ENCODE assay signal across 10 cellular contexts in the genomic region with DNA sequence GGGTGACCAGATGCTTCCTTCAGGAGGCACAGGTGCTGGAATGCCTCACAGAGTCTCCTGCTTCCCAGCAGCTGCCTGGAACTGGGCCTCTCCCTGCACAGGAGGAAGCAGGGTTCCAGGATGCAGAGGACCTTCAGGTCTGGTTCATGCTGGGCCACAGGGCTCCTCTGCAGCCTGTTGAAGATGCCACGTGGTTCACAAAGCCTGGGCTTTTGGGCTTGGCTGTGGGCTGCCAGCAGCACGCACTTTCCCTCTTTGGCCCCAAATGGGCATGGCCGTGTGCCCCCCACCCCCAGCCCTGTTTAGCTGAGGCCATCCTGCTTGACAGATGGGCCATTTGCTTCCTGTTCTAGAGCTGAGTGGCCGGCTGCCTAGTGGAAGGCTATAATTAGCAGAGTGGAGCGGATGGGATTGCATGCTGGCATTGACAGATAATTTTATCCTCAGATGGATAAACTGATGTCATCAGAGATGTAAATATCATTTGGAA. TPM values are rescaled to one million over a fixed set of nuclear protein-coding genes. Genes with fewer than 3 reads are reported as not detected.
A peak's percentile ranks its signal among the peaks of the same experiment; 100 is the strongest.
DNase-seq lines count a peak whose midpoint lies in the region; ATAC-seq and TF ChIP-seq lines count a peak whose summit lies in the region.
"Had no signal": no experiment of that assay in that cellular context is flagged by ENCODE, and none has a peak within 500 bp of the region (broad histone marks: within the 10 kb centered on the region; RNA-seq: fewer than 3 reads in every experiment).

No MANE protein-coding gene starts in this region.

- TF ChIP-seq POLR2A in spleen (IDR thresholded peaks at IDR 0.05): no peak

- H3K27me3 ChIP-seq in adipocyte (replicated peaks; ENCODE audit: control insufficient read depth, insufficient read depth, low read length) (no peaks in the 10 kb centered on the region), layer of hippocampus (ENCODE audit: control insufficient read depth, insufficient read depth, low read length) (no peaks in the 10 kb centered on the region), spleen (replicated peaks in 1 of 7) (no peaks in the 10 kb centered on the region)
- H3K27me3 ChIP-seq: SJSA1 had no signal

- H3K9ac ChIP-seq in adipocyte (ENCODE audit: low read length): peak overlapping the region; percentile 60
- H3K9ac ChIP-seq: GM23248 had no signal

- H3K4me3 ChIP-seq in adipocyte (ENCODE audit: low read length) (no peak overlapping the region), spleen (no peak overlapping the region), foreskin fibroblast (ENCODE audit: low read depth in 1 of 2, low read length in 2 of 2) (no peak overlapping the region)
- H3K4me3 ChIP-seq: GM23248, SJSA1 had no signal

- H3K27ac ChIP-seq in layer of hippocampus (ENCODE audit: low read depth, low read length) (peak overlapping the region; percentile 77), spleen (peak overlapping the region; percentile 60 to 80 (median 72))
- H3K27ac ChIP-seq: GM23248, SJSA1 had no signal

- ATAC-seq in activated CD8-positive, alpha-beta T cell treated with anti-CD3 and anti-CD28 coated beads, Interleukin-2, amount 10 ng/mL, durations not matched to agents 7 days and 5 days: no peak

- intact Hi-C loops in spleen (cut with DNase I; ENCODE audit: low total_unique reads): no loop called here

- no peaks in the 10 kb centered on the region for H3K36me3 ChIP-seq in adipocyte (ENCODE audit: control insufficient read depth, insufficient read depth, low read length, severe bottlenecking)
- peaks cover 0 to 6% (median 0%) of the 10 kb centered on the region in 6 donors for H3K36me3 ChIP-seq in spleen
- H3K36me3 ChIP-seq: SJSA1 had no signal

- H3K27ac Mint-ChIP-seq in activated CD8-positive, alpha-beta T cell treated with anti-CD3 and anti-CD28 coated beads, Interleukin-2, amount 10 ng/mL, durations not matched to agents 7 days and 5 days: no peak overlapping the region

- CTCF ChIA-PET in activated CD8-positive, alpha-beta T cell treated with anti-CD3 and anti-CD28 coated beads, Interleukin-2, amount 10 ng/mL, durations not matched to agents 7 days and 5 days (lab: Charles Lee): interaction anchor here (0.9 kb wide), 1 partner anchor 20 kb away, joined by 3 read pairs; no protein-coding TSS in a partner anchor

- 18 to 42% (median 30%) methylated on average over 3 to 5 of the region's 5 CpGs for WGBS in spleen, 5 donors

- DNase-seq in Kasumi-1 (lab: John Stamatoyannopoulos, UW): peak; percentile 33 to 60
- no peak for DNase-seq in adipocyte (ENCODE audit: low read depth)
- no peak for DNase-seq in spleen
- DNase-seq in NOMO-1 (lab: John Stamatoyannopoulos, UW; ENCODE audit: unreplicated experiment in 2 of 2): no peak
- DNase-seq in NCI-H748 treated with DMSO at 0.1 percent for 48 hours (lab: John Stamatoyannopoulos, UW): no peak
- no peak for DNase-seq in foreskin fibroblast
- no peak for DNase-seq in activated CD8-positive, alpha-beta T cell treated with anti-CD3 and anti-CD28 coated beads, Interleukin-2, amount 10 ng/mL, durations not matched to agents 7 days and 5 days

- POLR2A ChIA-PET in activated CD8-positive, alpha-beta T cell treated with anti-CD3 and anti-CD28 coated beads, Interleukin-2, amount 10 ng/mL, durations not matched to agents 7 days and 5 days (lab: Charles Lee): no interaction called here

- H3K4me1 ChIP-seq in adipocyte (ENCODE audit: control insufficient read depth, insufficient read depth, low read length): peaks cover 60% of the 10 kb centered on the region
- H3K4me1 ChIP-seq in spleen: peaks cover 16 to 85% (median 46%) of the 10 kb centered on the region in 6 donors

- H3K4me1 Mint-ChIP-seq in activated CD8-positive, alpha-beta T cell treated with anti-CD3 and anti-CD28 coated beads, Interleukin-2, amount 10 ng/mL, durations not matched to agents 7 days and 5 days (ENCODE audit: low read depth): no peaks in the 10 kb centered on the region

- H3K4me3 Mint-ChIP-seq in activated CD8-positive, alpha-beta T cell treated with anti-CD3 and anti-CD28 coated beads, Interleukin-2, amount 10 ng/mL, durations not matched to agents 7 days and 5 days: no peak overlapping the region

- H3K9me3 ChIP-seq in adipocyte (ENCODE audit: control insufficient read depth, low read length) (no peaks in the 10 kb centered on the region), spleen (no peaks in the 10 kb centered on the region)
- H3K9me3 ChIP-seq: SJSA1 had no signal

- TF ChIP-seq CTCF in spleen (IDR thresholded peaks at IDR 0.05 in 8 of 11, conservative IDR thresholded peaks at IDR 0.05 in 3 of 11) (no peak), foreskin fibroblast (IDR thresholded peaks at IDR 0.05; ENCODE audit: low read depth, low read length) (no peak)

- H3K27me3 Mint-ChIP-seq in activated CD8-positive, alpha-beta T cell treated with anti-CD3 and anti-CD28 coated beads, Interleukin-2, amount 10 ng/mL, durations not matched to agents 7 days and 5 days (ENCODE audit: low read depth): peaks cover 8% of the 10 kb centered on the region

- no peaks in the 10 kb centered on the region for H3K36me3 Mint-ChIP-seq in activated CD8-positive, alpha-beta T cell treated with anti-CD3 and anti-CD28 coated beads, Interleukin-2, amount 10 ng/mL, durations not matched to agents 7 days and 5 days (ENCODE audit: low read depth)

- H3K9me3 Mint-ChIP-seq in activated CD8-positive, alpha-beta T cell treated with anti-CD3 and anti-CD28 coated beads, Interleukin-2, amount 10 ng/mL, durations not matched to agents 7 days and 5 days (ENCODE audit: insufficient read depth): no peaks in the 10 kb centered on the region

RNA-seq across cellular contexts. Expression of a gene that starts 28.0 kb away (rescaled TPM):
- total RNA-seq in spleen: 10 to 100 TPM; 23.8 to 68.4 (median 50.0) TPM
- polyA plus RNA-seq in spleen: 10 to 100 TPM; 13.5 to 28.2 (median 14.5) TPM
- 1 to 10 TPM; 3.8 to 4.7 TPM for total RNA-seq in activated CD8-positive, alpha-beta T cell treated with anti-CD3 and anti-CD28 coated beads, Interleukin-2, amount 10 ng/mL, durations not matched to agents 7 days and 5 days
- total RNA-seq: GM23248 had no signal

Comparison
In these comparisons a context has a peak if more than half of its experiments do, and no peak if none do; other contexts are left out.
1. DNase-seq: peak in Kasumi-1 (2 of 2); none in adipocyte (single experiment), spleen (single experiment), NOMO-1 (0 of 2), NCI-H748 treated with DMSO at 0.1 percent for 48 hours (single experiment), foreskin fibroblast (0 of 2) and activated CD8-positive, alpha-beta T cell treated with anti-CD3 and anti-CD28 coated beads, Interleukin-2, amount 10 ng/mL, durations not matched to agents 7 days and 5 days (single experiment).
2. RNA of a gene that starts 28.0 kb away (total RNA-seq): 23.8 to 68.4 TPM in spleen; 3.8 to 4.7 TPM in activated CD8-positive, alpha-beta T cell treated with anti-CD3 and anti-CD28 coated beads, Interleukin-2, amount 10 ng/mL, durations not matched to agents 7 days and 5 days; every median in the first group is over 4 times any median in the second.